In the genomic region with DNA sequence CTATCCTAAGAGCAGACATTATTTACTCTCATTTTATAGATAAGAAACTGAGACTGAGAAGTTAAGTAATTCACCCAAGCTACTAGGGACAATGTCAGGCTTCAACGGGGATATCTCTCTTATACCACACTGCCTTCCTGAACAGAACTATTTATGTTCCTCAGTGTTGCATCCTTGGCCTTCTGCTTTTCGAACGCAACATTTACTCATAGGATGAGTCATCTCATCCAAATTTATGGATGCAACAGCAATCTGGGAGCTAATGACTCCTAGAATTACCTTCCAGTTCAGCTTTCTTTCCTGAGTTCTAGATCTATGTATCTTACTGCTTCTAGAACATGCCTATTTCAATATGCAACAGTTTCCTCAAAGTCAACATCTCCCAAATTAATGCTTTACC, we compare ENCODE assay signal across 16 cellular contexts.
"Had no signal": no experiment of that assay in that cellular context is flagged by ENCODE, and none has a peak within 500 bp of the region (broad histone marks: within the 10 kb centered on the region; RNA-seq: fewer than 3 reads in every experiment).

No MANE protein-coding gene starts in this region.

- H3K27ac ChIP-seq: dorsolateral prefrontal cortex, heart right ventricle, left lung, tibial artery had no signal

- H3K4me2 ChIP-seq: smooth muscle cell had no signal

- H3K4me1 ChIP-seq: heart right ventricle, left lung, tibial artery had no signal

- H3K4me1 Mint-ChIP-seq: activated naive CD4-positive, alpha-beta T cell treated with anti-CD3 and anti-CD28 coated beads, Interleukin-2, amount 50 U/mL, for 24 hours; memory B cell; natural killer cell had no signal

- H3K27me3 Mint-ChIP-seq: activated naive CD4-positive, alpha-beta T cell treated with anti-CD3 and anti-CD28 coated beads, Interleukin-2, amount 50 U/mL, for 24 hours; memory B cell had no signal

- DNase-seq: activated T-cell treated with anti-CD3 and anti-CD28 coated beads, Interleukin-2, amount 50 U/mL, for 1 hour; amygdala; dorsolateral prefrontal cortex; heart right ventricle; islet precursor cell; left lung; natural killer cell; nucleus accumbens; right cardiac atrium; T-helper 2 cell; tibial artery had no signal

- FAIRE-seq: endometrium, frontal cortex had no signal

- H3K9me3 ChIP-seq: left lung, tibial artery had no signal

- H3K36me3 ChIP-seq: heart right ventricle, left lung, tibial artery had no signal

- ATAC-seq: heart right ventricle, left lung, natural killer cell, right cardiac atrium had no signal

- H3K27me3 ChIP-seq: dorsolateral prefrontal cortex, heart right ventricle, left lung, tibial artery had no signal

- H3K27ac Mint-ChIP-seq: activated naive CD4-positive, alpha-beta T cell treated with anti-CD3 and anti-CD28 coated beads, Interleukin-2, amount 50 U/mL, for 24 hours; memory B cell; natural killer cell had no signal

- H3K36me3 Mint-ChIP-seq: activated naive CD4-positive, alpha-beta T cell treated with anti-CD3 and anti-CD28 coated beads, Interleukin-2, amount 50 U/mL, for 24 hours; memory B cell; natural killer cell had no signal

- H3K4me3 Mint-ChIP-seq: activated naive CD4-positive, alpha-beta T cell treated with anti-CD3 and anti-CD28 coated beads, Interleukin-2, amount 50 U/mL, for 24 hours; memory B cell; natural killer cell had no signal

- H3K9me3 Mint-ChIP-seq: activated naive CD4-positive, alpha-beta T cell treated with anti-CD3 and anti-CD28 coated beads, Interleukin-2, amount 50 U/mL, for 24 hours; natural killer cell had no signal

- H3K4me3 ChIP-seq: dorsolateral prefrontal cortex, heart right ventricle, left lung, smooth muscle cell, tibial artery had no signal
